ENCODE assay signal across 16 cellular contexts in genomic region chr2:222754324-222754723, GRCh38.
DNase-seq lines count a peak whose midpoint lies in the region; ATAC-seq and TF ChIP-seq lines count a peak whose summit lies in the region.
"Had no signal": no experiment of that assay in that cellular context is flagged by ENCODE, and none has a peak within 500 bp of the region (broad histone marks: within the 10 kb centered on the region; RNA-seq: fewer than 3 reads in every experiment).

No MANE protein-coding gene starts in this region.

- no peak for TF ChIP-seq CTCF in left ventricle myocardium inferior (IDR thresholded peaks at IDR 0.05; ENCODE audit: borderline replicate concordance)
- TF ChIP-seq CTCF in ascending aorta (IDR thresholded peaks at IDR 0.05): no peak
- no peak for TF ChIP-seq CTCF in nephron progenitor cell (IDR thresholded peaks at IDR 0.05)

- DNase-seq in left ventricle myocardium inferior (no peak), left ventricle myocardium superior (no peak), ascending aorta (ENCODE audit: low spot score in 2 of 2) (no peak), nephron progenitor cell (no peak), NCI-H1092 (lab: John Stamatoyannopoulos, UW) (no peak), putamen (ENCODE audit: low spot score) (no peak), kidney tubule cell (ENCODE audit: low spot score) (no peak)
- DNase-seq: 8988T; CD4-positive, alpha-beta memory T cell; DMS153; DMS79; GDM1; HCEC 1CT had no signal

- no peak overlapping the region for H3K4me3 Mint-ChIP-seq in nephron progenitor cell
- H3K4me3 Mint-ChIP-seq: CD14-positive monocyte; CD4-positive, alpha-beta memory T cell; GM23338 had no signal

- H3K4me1 ChIP-seq in left ventricle myocardium inferior (peaks cover 31% of the 10 kb centered on the region), ascending aorta (peaks cover 6 to 17% of the 10 kb centered on the region in 2 donors)

- peaks cover 7% of the 10 kb centered on the region for H3K36me3 Mint-ChIP-seq in nephron progenitor cell (ENCODE audit: low read depth)
- H3K36me3 Mint-ChIP-seq: CD14-positive monocyte; CD4-positive, alpha-beta memory T cell had no signal

- peak overlapping the region; percentile 98 for H3K27ac Mint-ChIP-seq in nephron progenitor cell
- H3K27ac Mint-ChIP-seq: CD14-positive monocyte; CD4-positive, alpha-beta memory T cell; GM23338 had no signal

- H3K36me3 ChIP-seq in left ventricle myocardium inferior (no peaks in the 10 kb centered on the region), ascending aorta (no peaks in the 10 kb centered on the region)
- H3K36me3 ChIP-seq: BLaER1 had no signal

- no peaks in the 10 kb centered on the region for H3K9me3 ChIP-seq in left ventricle myocardium inferior (replicated peaks)
- no peaks in the 10 kb centered on the region for H3K9me3 ChIP-seq in ascending aorta
- H3K9me3 ChIP-seq: BLaER1 had no signal

- H3K27me3 Mint-ChIP-seq in nephron progenitor cell (ENCODE audit: low read depth, poor library complexity): peaks cover 4% of the 10 kb centered on the region
- H3K27me3 Mint-ChIP-seq: CD4-positive, alpha-beta memory T cell had no signal

- no peak for ATAC-seq in left ventricle myocardium superior

- peak overlapping the region; percentile 69 for H3K27ac ChIP-seq in left ventricle myocardium inferior (replicated peaks)
- peak overlapping the region; percentile 71 to 80 for H3K27ac ChIP-seq in ascending aorta
- H3K27ac ChIP-seq: BLaER1 had no signal

- H3K27me3 ChIP-seq in left ventricle myocardium inferior (ENCODE audit: low read depth) (no peaks in the 10 kb centered on the region), ascending aorta (no peaks in the 10 kb centered on the region)
- H3K27me3 ChIP-seq: BLaER1 had no signal

- intact Hi-C loops in left ventricle myocardium inferior (cut with micrococcal nuclease): no loop called here
- intact Hi-C loops in left ventricle myocardium superior (cut with micrococcal nuclease): no loop called here
- intact Hi-C loops in ascending aorta (cut with DNase I): loop anchor here (5.0 kb wide), 2 partner anchors 38 to 148 kb away; no protein-coding TSS in a partner anchor

- H3K4me1 Mint-ChIP-seq in nephron progenitor cell: peaks cover 57% of the 10 kb centered on the region
- H3K4me1 Mint-ChIP-seq: CD4-positive, alpha-beta memory T cell had no signal

- H3K4me3 ChIP-seq in left ventricle myocardium inferior (no peak overlapping the region), ascending aorta (no peak overlapping the region)
- H3K4me3 ChIP-seq: BLaER1, GM23338 had no signal

- peaks cover 3% of the 10 kb centered on the region for H3K9me3 Mint-ChIP-seq in nephron progenitor cell
- H3K9me3 Mint-ChIP-seq: CD4-positive, alpha-beta memory T cell; GM23338 had no signal
